Comparison of ENCODE assay signal across 25 cellular contexts in genomic region chr16:9911231-9911630, GRCh38.
"Had no signal": no experiment of that assay in that cellular context is flagged by ENCODE, and none has a peak within 500 bp of the region (broad histone marks: within the 10 kb centered on the region; RNA-seq: fewer than 3 reads in every experiment).

No MANE protein-coding gene starts in this region.

- H3K9me3 ChIP-seq: stomach, suprapubic skin, testis, thoracic aorta, thyroid gland, tibial nerve, transverse colon, upper lobe of left lung, upper lobe of right lung, uterus, vagina had no signal

- H3K27ac ChIP-seq: stomach, suprapubic skin, testis, thoracic aorta, thyroid gland, tibial nerve, transverse colon, upper lobe of left lung, upper lobe of right lung, uterus, vagina had no signal

- H3K4me3 ChIP-seq: stomach, suprapubic skin, testis, thoracic aorta, thyroid gland, tibial nerve, transverse colon, upper lobe of left lung, upper lobe of right lung, uterus, vagina had no signal

- H3K36me3 ChIP-seq: stomach, suprapubic skin, thoracic aorta, thyroid gland, tibial nerve, transverse colon, upper lobe of left lung, upper lobe of right lung, uterus, vagina had no signal

- DNase-seq: stimulated activated CD4-positive, alpha-beta T cell treated with anti-CD3 and anti-CD28 coated beads, Interleukin-2, amount 100 ng/mL, for 48 hours; stimulated activated CD4-positive, alpha-beta T cell treated with anti-CD3 and anti-CD28 coated beads, Interleukin-4, amount 100 ng/mL, for 1 hour; stimulated activated CD4-positive, alpha-beta T cell treated with anti-CD3 and anti-CD28 coated beads, Interleukin-4, amount 100 ng/mL, for 24 hours; stimulated activated CD4-positive, alpha-beta T cell treated with anti-CD3 and anti-CD28 coated beads, Interleukin-4, amount 100 ng/mL, for 4 hours; stimulated activated CD8-positive, alpha-beta memory T cell treated with anti-CD3 and anti-CD28 coated beads, Interleukin-4, amount 100 ng/mL, for 48 hours; stimulated activated naive B cell treated with anti-CD40 and anti-IgM and Interleukin-4, amounts not matched to agents 10 μg/mL and 1 μg/mL and 100 μg/mL, for 72 hours; stimulated activated naive CD4-positive, alpha-beta T cell; stimulated activated naive CD4-positive, alpha-beta T cell treated with Interleukin-2 at 50 U/mL for 16 hours; stimulated activated naive CD8-positive, alpha-beta T cell treated with anti-CD3 and anti-CD28 coated beads, Interleukin-15, amount 100 ng/mL, for 72 hours; stimulated activated naive CD8-positive, alpha-beta T cell treated with anti-CD3 and anti-CD28 coated beads, Interleukin-15, Interleukin-2, amounts not matched to agents 100 U/mL and 50 U/mL, for 24 hours; stomach; substantia nigra; testis; thyroid gland; transverse colon; trophoblast cell; upper lobe of left lung; upper lobe of right lung; uterus had no signal

- H3K27me3 ChIP-seq: stomach, suprapubic skin, testis, thyroid gland, tibial nerve, transverse colon, upper lobe of left lung, upper lobe of right lung, uterus, vagina had no signal

- H3K4me1 ChIP-seq: tibial nerve, transverse colon, upper lobe of left lung, upper lobe of right lung, vagina had no signal

- ATAC-seq: stimulated activated effector memory CD8-positive, alpha-beta T cell treated with anti-CD3 and anti-CD28 coated beads, Interleukin-12 subunit alpha, Interleukin-12 subunit beta, amount 100 ng/mL, for 72 hours; stimulated activated memory B cell treated with anti-CD40 and anti-IgM and Interleukin-4, amounts not matched to agents 10 μg/mL and 1 μg/mL and 100 μg/mL, for 72 hours; stimulated activated naive B cell treated with anti-CD40 and anti-IgM and Interleukin-4, amounts not matched to agents 10 μg/mL and 1 μg/mL and 100 μg/mL, for 72 hours; stimulated activated naive CD8-positive, alpha-beta T cell treated with anti-CD3 and anti-CD28 coated beads, Interleukin-15, amount 100 ng/mL, for 72 hours; stimulated activated naive CD8-positive, alpha-beta T cell treated with anti-CD3 and anti-CD28 coated beads, Interleukin-15, Interleukin-2, amounts not matched to agents 100 U/mL and 50 U/mL, for 24 hours; upper lobe of right lung had no signal
